In genomic region chr21:27070881-27071670, GRCh38 we compare ENCODE assay signal across 21 cellular contexts.
"Had no signal": no experiment of that assay in that cellular context is flagged by ENCODE, and none has a peak within 500 bp of the region (broad histone marks: within the 10 kb centered on the region; RNA-seq: fewer than 3 reads in every experiment).

No MANE protein-coding gene starts in this region.

- DNase-seq: activated CD4-positive, alpha-beta T cell treated with anti-CD3 and anti-CD28 coated beads, Interleukin-2, amount 50 U/mL, for 4 hours; activated CD4-positive, CD25-positive, alpha-beta regulatory T cell treated with anti-CD3 and anti-CD28 coated beads, Interleukin-2, amount 50 U/mL, for 72 hours; activated naive CD4-positive, alpha-beta T cell treated with Interleukin-2 at 50 U/mL for 16 hours; activated naive CD8-positive, alpha-beta T cell treated with anti-CD3 and anti-CD28 coated beads, Interleukin-2, amount 50 U/mL, for 24 hours; activated T-cell treated with anti-CD3 and anti-CD28 coated beads for 4 hours; esophagus squamous epithelium; foreskin fibroblast; heart right ventricle; left colon; mammary epithelial cell; mucosa of descending colon; natural killer cell; posterior cingulate gyrus; small intestine; stimulated activated naive CD8-positive, alpha-beta T cell treated with anti-CD3 and anti-CD28 coated beads, Interleukin-15, Interleukin-2, amounts not matched to agents 100 U/mL and 50 U/mL, for 24 hours; T-helper 1 cell; T1000; upper lobe of left lung had no signal

- H3K27ac ChIP-seq: ascending aorta, breast epithelium, esophagus squamous epithelium, SK-N-MC, upper lobe of left lung had no signal

- H3K27me3 ChIP-seq: ascending aorta, breast epithelium, esophagus squamous epithelium, heart right ventricle, upper lobe of left lung had no signal

- H3K4me1 ChIP-seq: breast epithelium, esophagus squamous epithelium, upper lobe of left lung had no signal

- H3K4me3 ChIP-seq: ascending aorta, breast epithelium, esophagus squamous epithelium, heart right ventricle, mucosa of descending colon, SK-N-MC, upper lobe of left lung had no signal

- H3K36me3 ChIP-seq: ascending aorta, breast epithelium, esophagus squamous epithelium, heart right ventricle, upper lobe of left lung had no signal

- FAIRE-seq: small intestine had no signal

- H3K9me3 ChIP-seq: ascending aorta, breast epithelium, esophagus squamous epithelium, heart right ventricle, mucosa of descending colon, upper lobe of left lung had no signal
